ENCODE assay signal across 22 cellular contexts in the genomic region with DNA sequence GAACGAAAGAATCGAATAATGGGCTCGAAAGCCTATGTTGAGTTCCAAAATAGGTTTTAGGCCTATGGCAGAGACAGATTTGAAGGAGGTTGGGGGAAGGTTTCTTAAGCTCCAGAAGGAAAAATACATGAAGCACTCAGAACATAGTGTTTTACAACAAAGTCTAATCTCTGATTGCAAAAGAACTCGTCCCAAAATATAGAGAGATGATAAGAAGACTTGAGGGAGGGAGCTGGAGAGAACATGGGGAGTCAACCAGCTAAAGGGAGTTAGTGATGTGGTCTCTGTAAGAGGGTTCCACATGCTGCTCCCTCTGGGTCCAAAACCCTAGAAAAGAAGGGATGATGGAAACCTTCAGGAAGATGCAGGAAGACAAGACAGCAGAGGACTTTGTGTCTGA. TPM values are rescaled to one million over a fixed set of nuclear protein-coding genes. Genes with fewer than 3 reads are reported as not detected.
DNase-seq lines count a peak whose midpoint lies in the region; ATAC-seq and TF ChIP-seq lines count a peak whose summit lies in the region.
"Had no signal": no experiment of that assay in that cellular context is flagged by ENCODE, and none has a peak within 500 bp of the region (broad histone marks: within the 10 kb centered on the region; RNA-seq: fewer than 3 reads in every experiment).

No MANE protein-coding gene starts in this region.

- no peak overlapping the region for H2AFZ ChIP-seq in trophoblast cell (ENCODE audit: insufficient read depth, low read length, poor library complexity)

- H2BK12ac ChIP-seq in trophoblast cell (ENCODE audit: low read length): no peak overlapping the region

- H3K9me3 ChIP-seq in right atrium auricular region (no peaks in the 10 kb centered on the region), trophoblast cell (ENCODE audit: insufficient read depth, low read depth, low read length) (peaks cover 2% of the 10 kb centered on the region)
- H3K9me3 ChIP-seq: A549; BE2C; BLaER1 treated with 17β-estradiol and CSF1 and Interleukin-3, amounts not matched to agents 10 nM and 100 nM; HAP-1 had no signal

- H4K91ac ChIP-seq in trophoblast cell (ENCODE audit: low read depth, low read length): no peak overlapping the region

- H3K4me2 ChIP-seq in trophoblast cell (ENCODE audit: low read length): no peak overlapping the region
- H3K4me2 ChIP-seq: A549; BLaER1 treated with 17β-estradiol and CSF1 and Interleukin-3, amounts not matched to agents 10 nM and 100 nM had no signal

- WGBS in trophoblast cell (ENCODE audit: extremely low coverage, insufficient coverage, insufficient read length): no CpG with 5 or more reads among the region's 4 CpGs

- H3K36me3 ChIP-seq in right atrium auricular region (no peaks in the 10 kb centered on the region), trophoblast cell (ENCODE audit: control insufficient read depth in 1 of 2, insufficient read depth in 2 of 2, low read length in 2 of 2) (no peaks in the 10 kb centered on the region)
- H3K36me3 ChIP-seq: BE2C; BLaER1 treated with 17β-estradiol and CSF1 and Interleukin-3, amounts not matched to agents 10 nM and 100 nM; HAP-1 had no signal

- TF ChIP-seq CTCF in right atrium auricular region (IDR thresholded peaks at IDR 0.05) (no peak), fibroblast of villous mesenchyme (IDR thresholded peaks at IDR 0.05; ENCODE audit: insufficient read depth, low read depth, low read length) (no peak)

- no peaks in the 10 kb centered on the region for H3K79me1 ChIP-seq in trophoblast cell (ENCODE audit: low read length)

- no peak overlapping the region for H3K4ac ChIP-seq in trophoblast cell (ENCODE audit: low read depth, low read length)

- H3K79me2 ChIP-seq in trophoblast cell (ENCODE audit: control insufficient read depth, insufficient read depth, low read length, poor library complexity): no peaks in the 10 kb centered on the region

- H4K8ac ChIP-seq in trophoblast cell (ENCODE audit: low read depth, low read length): no peak overlapping the region

- H3K36me3 Mint-ChIP-seq in activated T-cell treated with anti-CD3 and anti-CD28 coated beads, Interleukin-2, amount 50 U/mL, for 24 hours (ENCODE audit: low read depth): no peaks in the 10 kb centered on the region
- H3K36me3 Mint-ChIP-seq: CD14-positive monocyte had no signal

- no peak overlapping the region for H3K4me3 ChIP-seq in right atrium auricular region
- H3K4me3 ChIP-seq in fibroblast of villous mesenchyme (ENCODE audit: low read depth, low read length): no peak overlapping the region
- H3K4me3 ChIP-seq in trophoblast cell (ENCODE audit: low read depth, low read length): no peak overlapping the region
- H3K4me3 ChIP-seq: A549; BLaER1 treated with 17β-estradiol and CSF1 and Interleukin-3, amounts not matched to agents 10 nM and 100 nM; HAP-1 had no signal

- H3K27ac Mint-ChIP-seq in activated T-cell treated with anti-CD3 and anti-CD28 coated beads, Interleukin-2, amount 50 U/mL, for 24 hours: no peak overlapping the region
- H3K27ac Mint-ChIP-seq: CD14-positive monocyte; CD4-positive, alpha-beta T cell; HFFc6 had no signal

- H2BK5ac ChIP-seq in trophoblast cell (ENCODE audit: low read depth, low read length, poor library complexity): no peak overlapping the region

- H3K18ac ChIP-seq in trophoblast cell (ENCODE audit: low read length): no peak overlapping the region

- no peaks in the 10 kb centered on the region for H3K4me1 Mint-ChIP-seq in activated T-cell treated with anti-CD3 and anti-CD28 coated beads, Interleukin-2, amount 50 U/mL, for 24 hours (ENCODE audit: low read depth)
- H3K4me1 Mint-ChIP-seq: CD14-positive monocyte had no signal

- no peaks in the 10 kb centered on the region for H3K9me3 Mint-ChIP-seq in activated T-cell treated with anti-CD3 and anti-CD28 coated beads, Interleukin-2, amount 50 U/mL, for 24 hours
- H3K9me3 Mint-ChIP-seq: CD4-positive, alpha-beta T cell; HFFc6 had no signal

- H2BK120ac ChIP-seq in trophoblast cell (ENCODE audit: insufficient read depth, low read length, poor library complexity): no peak overlapping the region

- no peak overlapping the region for H4K12ac ChIP-seq in trophoblast cell (ENCODE audit: low read depth, low read length)

- H3K23ac ChIP-seq in trophoblast cell (ENCODE audit: low read length): no peak overlapping the region

- peak; percentile 44 for ATAC-seq in Right ventricle myocardium inferior
- no peak for ATAC-seq in HG02840 (IDR thresholded peaks at IDR 0.05; ENCODE audit: low FRiP score, unreplicated experiment)

- intact Hi-C loops in Right ventricle myocardium inferior (cut with DNase I): loop anchor here (5.0 kb wide), 1 partner anchor 54 kb away; the partner anchor contains the start of gene DAAM1

- H3K27me3 Mint-ChIP-seq in activated T-cell treated with anti-CD3 and anti-CD28 coated beads, Interleukin-2, amount 50 U/mL, for 24 hours: peaks cover 12% of the 10 kb centered on the region

- H3K27ac ChIP-seq in right atrium auricular region (no peak overlapping the region), trophoblast cell (ENCODE audit: low read depth, low read length) (no peak overlapping the region)
- H3K27ac ChIP-seq: A549; BLaER1 treated with 17β-estradiol and CSF1 and Interleukin-3, amounts not matched to agents 10 nM and 100 nM had no signal

- no peak overlapping the region for H3K4me3 Mint-ChIP-seq in activated T-cell treated with anti-CD3 and anti-CD28 coated beads, Interleukin-2, amount 50 U/mL, for 24 hours
- H3K4me3 Mint-ChIP-seq: CD14-positive monocyte; CD4-positive, alpha-beta T cell; HFFc6 had no signal

- peak overlapping the region; percentile 9 for H3K9ac ChIP-seq in trophoblast cell (ENCODE audit: low read length)
- H3K9ac ChIP-seq: BLaER1 treated with 17β-estradiol and CSF1 and Interleukin-3, amounts not matched to agents 10 nM and 100 nM had no signal

- H3K14ac ChIP-seq in trophoblast cell (ENCODE audit: low read length): no peak overlapping the region

- no peak overlapping the region for H2AK5ac ChIP-seq in trophoblast cell (ENCODE audit: low read length)

- no peak for DNase-seq in Right ventricle myocardium inferior (ENCODE audit: missing footprints)
- no peak for DNase-seq in right atrium auricular region (ENCODE audit: low spot score)
- peak; percentile 66 for DNase-seq in fibroblast of villous mesenchyme (ENCODE audit: low read depth)
- DNase-seq in trophoblast cell: no peak
- DNase-seq in activated T-cell treated with anti-CD3 and anti-CD28 coated beads, Interleukin-2, amount 50 U/mL, for 24 hours: no peak
- DNase-seq: 8988T; ACHN; AML-193; BE2C; Calu3; CD4-positive, alpha-beta T cell; COR-L47; DMS53; DMS79 treated with DMSO at 0.1 percent for 48 hours; GF-D8; GOT3; HFFc6 had no signal

- H3K27me3 ChIP-seq in right atrium auricular region: no peaks in the 10 kb centered on the region
- H3K27me3 ChIP-seq in trophoblast cell (ENCODE audit: insufficient read depth, low read length): no peaks in the 10 kb centered on the region
- H3K27me3 ChIP-seq: BLaER1 treated with 17β-estradiol and CSF1 and Interleukin-3, amounts not matched to agents 10 nM and 100 nM had no signal

- H3K4me1 ChIP-seq in right atrium auricular region (peaks cover 0 to 8% of the 10 kb centered on the region in 2 donors), trophoblast cell (ENCODE audit: control insufficient read depth in 1 of 2, insufficient read depth in 2 of 2, low read length in 2 of 2) (no peaks in the 10 kb centered on the region)
- H3K4me1 ChIP-seq: A549; BE2C; BLaER1 treated with 17β-estradiol and CSF1 and Interleukin-3, amounts not matched to agents 10 nM and 100 nM; HAP-1 had no signal

RNA-seq across cellular contexts. Expression of gene DAAM1, which starts 54.8 kb away (rescaled TPM):
- total RNA-seq in Right ventricle myocardium inferior (120 TPM), right atrium auricular region (10 to 100 TPM; 61.4 to 67.0 TPM), fibroblast of villous mesenchyme (22.0 and 25.1 TPM in 2 replicates)
- 38.2 and 39.7 TPM in 2 replicates for polyA plus RNA-seq in trophoblast cell (2013)
